Comparison of ENCODE assay signal across 15 cellular contexts in the genomic region with DNA sequence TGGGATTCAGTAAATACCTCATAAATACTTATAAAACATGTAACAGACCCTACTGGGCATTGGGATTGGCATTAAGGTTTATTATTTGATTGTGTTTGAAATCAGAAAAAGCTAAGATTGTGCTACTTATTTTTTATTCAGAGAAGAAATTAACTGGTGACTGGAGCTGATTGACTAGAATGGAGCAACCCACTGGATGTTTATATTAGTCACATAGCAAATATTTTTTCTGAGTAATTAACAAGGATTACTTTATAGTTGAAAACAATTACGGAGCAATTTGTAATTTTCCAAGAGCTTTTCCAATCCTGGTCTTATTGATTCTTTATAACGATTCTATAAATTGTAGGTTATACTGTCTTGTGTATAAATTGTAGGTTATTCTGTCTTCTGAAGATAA.
"Had no signal": no experiment of that assay in that cellular context is flagged by ENCODE, and none has a peak within 500 bp of the region (broad histone marks: within the 10 kb centered on the region; RNA-seq: fewer than 3 reads in every experiment).

No MANE protein-coding gene starts in this region.

- H3K9me3 Mint-ChIP-seq: activated naive CD8-positive, alpha-beta T cell treated with anti-CD3 and anti-CD28 coated beads for 36 hours; activated T-helper 1 cell treated with anti-CD3 and anti-CD28 coated beads, Interleukin-12 subunit alpha, Interleukin-12 subunit beta, Interleukin-2, Interleukin-4 antibody, amounts not matched to agents 30 ng/mL and 10 ng/mL and 1 ng/mL, durations not matched to agents 14 hours and 24 hours and 36 hours; endodermal cell; neural crest cell had no signal

- H3K4me1 ChIP-seq: stomach, testis, upper lobe of right lung had no signal

- H3K4me3 Mint-ChIP-seq: activated naive CD8-positive, alpha-beta T cell treated with anti-CD3 and anti-CD28 coated beads for 36 hours; activated T-helper 1 cell treated with anti-CD3 and anti-CD28 coated beads, Interleukin-12 subunit alpha, Interleukin-12 subunit beta, Interleukin-2, Interleukin-4 antibody, amounts not matched to agents 30 ng/mL and 10 ng/mL and 1 ng/mL, durations not matched to agents 14 hours and 24 hours and 36 hours; endodermal cell; neural crest cell had no signal

- DNase-seq: activated CD4-positive, alpha-beta T cell treated with anti-CD3 and anti-CD28 coated beads, Interleukin-2, amount 50 U/mL, for 1 hour; activated naive CD8-positive, alpha-beta T cell treated with anti-CD3 and anti-CD28 coated beads for 36 hours; anterior cingulate cortex; dorsolateral prefrontal cortex; endodermal cell; stimulated activated CD4-positive, alpha-beta T cell treated with anti-CD3 and anti-CD28 coated beads, Interleukin-1b, Interleukin-23, amount 100 ng/mL, for 48 hours; stomach; testis; upper lobe of right lung had no signal

- H3K36me3 ChIP-seq: stomach, upper lobe of right lung had no signal

- H2AFZ ChIP-seq: hepatocyte had no signal

- H3K36me3 Mint-ChIP-seq: activated naive CD8-positive, alpha-beta T cell treated with anti-CD3 and anti-CD28 coated beads for 36 hours had no signal

- H3K4me3 ChIP-seq: dorsolateral prefrontal cortex, hepatocyte, stomach, testis, upper lobe of right lung had no signal

- H3K27ac ChIP-seq: dorsolateral prefrontal cortex, hepatocyte, stomach, testis, upper lobe of right lung had no signal

- H3K9me3 ChIP-seq: stomach, testis, upper lobe of right lung had no signal

- H3K27me3 ChIP-seq: dorsolateral prefrontal cortex, hepatocyte, stomach, testis, upper lobe of right lung had no signal

- ATAC-seq: left lobe of liver, sciatic nerve, upper lobe of right lung had no signal

- H3K4me1 Mint-ChIP-seq: activated naive CD8-positive, alpha-beta T cell treated with anti-CD3 and anti-CD28 coated beads for 36 hours; neural crest cell had no signal

- FAIRE-seq: keratinocyte had no signal

- H3K27ac Mint-ChIP-seq: activated naive CD8-positive, alpha-beta T cell treated with anti-CD3 and anti-CD28 coated beads for 36 hours; activated T-helper 1 cell treated with anti-CD3 and anti-CD28 coated beads, Interleukin-12 subunit alpha, Interleukin-12 subunit beta, Interleukin-2, Interleukin-4 antibody, amounts not matched to agents 30 ng/mL and 10 ng/mL and 1 ng/mL, durations not matched to agents 14 hours and 24 hours and 36 hours; endodermal cell had no signal

- H3K79me2 ChIP-seq: hepatocyte had no signal

- H3K4me2 ChIP-seq: hepatocyte had no signal
